1 cellular context compared by ENCODE assay signal in genomic region chr15:42133892-42134502, GRCh38.
TF ChIP-seq lines count a peak whose summit lies in the region.

No MANE protein-coding gene starts in this region.

TF ChIP-seq in SK-N-SH, 30 proteins besides CTCF, POLR2A, EP300 and RAD21 (continued from another document):
- TF ChIP-seq MAX (IDR thresholded peaks at IDR 0.05; ENCODE audit: low read depth) (no peak), MEF2A (IDR thresholded peaks at IDR 0.05; ENCODE audit: borderline replicate concordance, low read depth) (no peak)
TF ChIP-seq in SK-N-SH: peak in this region for 1.
